1 cellular context compared by ENCODE assay signal in genomic region chr3:103059481-103059880, GRCh38.
TF ChIP-seq lines count a peak whose summit lies in the region.

No MANE protein-coding gene starts in this region.

TF ChIP-seq in liver, 16 proteins besides CTCF, POLR2A, EP300 and RAD21 (continued from another document):
- TF ChIP-seq REST (IDR thresholded peaks at IDR 0.05) (no peak), HNF4G (IDR thresholded peaks at IDR 0.05) (no peak), YY1 (IDR thresholded peaks at IDR 0.05) (no peak), JUND (IDR thresholded peaks at IDR 0.05) (peak; percentile 24 to 53), SP1 (IDR thresholded peaks at IDR 0.05) (peak; percentile 40), HNF4A (conservative IDR thresholded peaks at IDR 0.05) (peak; percentile 66 to 73), NR2F2 (IDR thresholded peaks at IDR 0.05) (no peak), ATF3 (IDR thresholded peaks at IDR 0.05) (no peak), EGR1 (IDR thresholded peaks at IDR 0.05; ENCODE audit: low read depth in 2 of 2) (no peak), RXRA (IDR thresholded peaks at IDR 0.05) (no peak)
- TF ChIP-seq, protein P1, sequence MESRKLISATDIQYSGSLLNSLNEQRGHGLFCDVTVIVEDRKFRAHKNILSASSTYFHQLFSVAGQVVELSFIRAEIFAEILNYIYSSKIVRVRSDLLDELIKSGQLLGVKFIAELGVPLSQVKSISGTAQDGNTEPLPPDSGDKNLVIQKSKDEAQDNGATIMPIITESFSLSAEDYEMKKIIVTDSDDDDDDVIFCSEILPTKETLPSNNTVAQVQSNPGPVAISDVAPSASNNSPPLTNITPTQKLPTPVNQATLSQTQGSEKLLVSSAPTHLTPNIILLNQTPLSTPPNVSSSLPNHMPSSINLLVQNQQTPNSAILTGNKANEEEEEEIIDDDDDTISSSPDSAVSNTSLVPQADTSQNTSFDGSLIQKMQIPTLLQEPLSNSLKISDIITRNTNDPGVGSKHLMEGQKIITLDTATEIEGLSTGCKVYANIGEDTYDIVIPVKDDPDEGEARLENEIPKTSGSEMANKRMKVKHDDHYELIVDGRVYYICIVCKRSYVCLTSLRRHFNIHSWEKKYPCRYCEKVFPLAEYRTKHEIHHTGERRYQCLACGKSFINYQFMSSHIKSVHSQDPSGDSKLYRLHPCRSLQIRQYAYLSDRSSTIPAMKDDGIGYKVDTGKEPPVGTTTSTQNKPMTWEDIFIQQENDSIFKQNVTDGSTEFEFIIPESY (IDR thresholded peaks at IDR 0.05): no peak
TF ChIP-seq in liver: peak in this region for 3.
